ENCODE assay signal across 13 cellular contexts in the genomic region with DNA sequence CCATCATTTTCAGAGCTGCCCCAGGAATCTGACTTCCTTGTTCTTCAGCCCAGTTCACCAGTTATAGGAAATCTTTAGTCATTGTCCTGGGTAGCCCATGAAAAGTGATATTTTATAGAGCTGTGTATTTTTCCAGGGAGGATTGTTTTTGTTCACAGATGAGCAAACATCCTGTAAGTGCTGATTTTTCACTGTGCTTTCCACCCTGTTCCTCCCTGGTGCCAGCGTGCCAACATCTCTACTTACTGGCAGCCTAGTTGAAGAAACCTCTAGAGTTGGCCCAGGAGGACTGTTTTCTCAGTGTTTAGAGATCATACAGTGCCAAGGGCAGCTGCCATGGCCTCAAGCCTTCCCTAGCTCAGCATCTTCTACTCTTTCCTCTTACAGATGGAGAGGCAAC.
DNase-seq lines count a peak whose midpoint lies in the region; ATAC-seq and TF ChIP-seq lines count a peak whose summit lies in the region.
"Had no signal": no experiment of that assay in that cellular context is flagged by ENCODE, and none has a peak within 500 bp of the region (broad histone marks: within the 10 kb centered on the region; RNA-seq: fewer than 3 reads in every experiment).

No MANE protein-coding gene starts in this region.

- H3K27ac ChIP-seq in caudate nucleus (ENCODE audit: low read depth, low read length) (peak overlapping the region; percentile 48), brain microvascular endothelial cell (no peak overlapping the region)

- H3K36me3 Mint-ChIP-seq in stimulated activated effector memory CD8-positive, alpha-beta T cell treated with anti-CD3 and anti-CD28 coated beads, Interleukin-12 subunit alpha, Interleukin-12 subunit beta, amount 100 ng/mL, for 72 hours = peaks cover 86% of the 10 kb centered on the region

- H3K4me3 Mint-ChIP-seq in stimulated activated effector memory CD8-positive, alpha-beta T cell treated with anti-CD3 and anti-CD28 coated beads, Interleukin-12 subunit alpha, Interleukin-12 subunit beta, amount 100 ng/mL, for 72 hours = no peak overlapping the region

- no peak for TF ChIP-seq CTCF in brain microvascular endothelial cell (IDR thresholded peaks at IDR 0.05; ENCODE audit: low read depth, low read length, missing control alignments)

- H3K27ac Mint-ChIP-seq in stimulated activated effector memory CD8-positive, alpha-beta T cell treated with anti-CD3 and anti-CD28 coated beads, Interleukin-12 subunit alpha, Interleukin-12 subunit beta, amount 100 ng/mL, for 72 hours = peak overlapping the region; percentile 49

- in situ Hi-C loops in KBM-7 (cut with MboI; ENCODE audit: low pct_unique_long_range_greater_than_20kb, low sequenced_read_pairs) = no loop called here
- in situ Hi-C loops in brain microvascular endothelial cell (cut with HindIII; ENCODE audit: low pct_ligation_motif_present, low sequenced_read_pairs) = no loop called here

- H3K27me3 ChIP-seq in brain microvascular endothelial cell (replicated peaks) = no peaks in the 10 kb centered on the region

- no peak overlapping the region for H3K4me3 ChIP-seq in brain microvascular endothelial cell (ENCODE audit: low read depth, low read length)
- H3K4me3 ChIP-seq: HAP-1 had no signal

- peak; percentile 94 for DNase-seq in NCI-H2196 (lab: John Stamatoyannopoulos, UW; ENCODE audit: unreplicated experiment)
- peak in 4 of 61 donors; percentile 11 to 31 (median 14) for DNase-seq in caudate nucleus (lab: John Stamatoyannopoulos, UW)
- peak; percentile 42 for DNase-seq in left kidney (ENCODE audit: low read depth, low spot score)
- DNase-seq in stimulated activated effector memory CD8-positive, alpha-beta T cell treated with anti-CD3 and anti-CD28 coated beads, Interleukin-12 subunit alpha, Interleukin-12 subunit beta, amount 100 ng/mL, for 72 hours (ENCODE audit: low spot score in 2 of 2) = no peak
- no peak for DNase-seq in KBM-7
- no peak for DNase-seq in HCEC 1CT
- DNase-seq in brain microvascular endothelial cell = no peak
- DNase-seq: activated CD4-positive, alpha-beta T cell treated with anti-CD3 and anti-CD28 coated beads for 48 hours; NCI-H1436 treated with DMSO at 0.1 percent for 48 hours; NK-92 treated with Interleukin-12 subunit alpha and Interleukin-12 subunit beta, amount 100 ng/mL, for 24 hours; SK-N-SH had no signal

- H3K4me1 Mint-ChIP-seq in stimulated activated effector memory CD8-positive, alpha-beta T cell treated with anti-CD3 and anti-CD28 coated beads, Interleukin-12 subunit alpha, Interleukin-12 subunit beta, amount 100 ng/mL, for 72 hours = peaks cover 66% of the 10 kb centered on the region

- no peak for ATAC-seq in stimulated activated effector memory CD8-positive, alpha-beta T cell treated with anti-CD3 and anti-CD28 coated beads, Interleukin-12 subunit alpha, Interleukin-12 subunit beta, amount 100 ng/mL, for 72 hours
- ATAC-seq in GM19455 (IDR thresholded peaks at IDR 0.05; ENCODE audit: unreplicated experiment) = no peak

- no peaks in the 10 kb centered on the region for H3K9me3 Mint-ChIP-seq in stimulated activated effector memory CD8-positive, alpha-beta T cell treated with anti-CD3 and anti-CD28 coated beads, Interleukin-12 subunit alpha, Interleukin-12 subunit beta, amount 100 ng/mL, for 72 hours

- H3K36me3 ChIP-seq in brain microvascular endothelial cell (replicated peaks) = no peaks in the 10 kb centered on the region

Comparison
In these comparisons a context has a peak if more than half of its experiments do, and no peak if none do; other contexts are left out.
1. DNase-seq: peak in NCI-H2196 (single experiment) and left kidney (single experiment); none in stimulated activated effector memory CD8-positive, alpha-beta T cell treated with anti-CD3 and anti-CD28 coated beads, Interleukin-12 subunit alpha, Interleukin-12 subunit beta, amount 100 ng/mL, for 72 hours (0 of 2), KBM-7 (single experiment), HCEC 1CT (single experiment) and brain microvascular endothelial cell (single experiment).